ENCODE assay signal across 23 cellular contexts in genomic region chr14:65794674-65795279, GRCh38.
"Had no signal": no experiment of that assay in that cellular context is flagged by ENCODE, and none has a peak within 500 bp of the region (broad histone marks: within the 10 kb centered on the region; RNA-seq: fewer than 3 reads in every experiment).

No MANE protein-coding gene starts in this region.

- H3K9me3 ChIP-seq: SK-N-SH had no signal

- H3K27ac ChIP-seq: HL-60, RWPE1 had no signal

- H3K4me2 ChIP-seq: SK-N-SH had no signal

- ATAC-seq: Panc1, PC-3, T-cell had no signal

- H3K9ac ChIP-seq: SK-N-SH had no signal

- DNase-seq: KBM-7; MV-4-11; NCI-H1092; NCI-H1105 treated with DMSO at 0.1 percent for 48 hours; NCI-H1417 treated with DMSO at 0.1 percent for 48 hours; NCI-H146; NCI-H1694 treated with DMSO at 0.1 percent for 48 hours; NCI-H1930; NCI-H2081; NCI-H2107; NCI-H2227 treated with DMSO at 0.1 percent for 48 hours; NCI-H524; NCI-H526 treated with DMSO at 0.1 percent for 48 hours; NCI-H748 treated with DMSO at 0.1 percent for 48 hours; NK-92 treated with Interleukin-12 subunit alpha and Interleukin-12 subunit beta, amount 100 ng/mL, for 24 hours; PC-3; SHP77; SK-N-SH; SW 1271; T-cell had no signal
